ENCODE assay signal across 16 cellular contexts in genomic region chr14:85516239-85517112, GRCh38. TPM values are rescaled to one million over a fixed set of nuclear protein-coding genes. Genes with fewer than 3 reads are reported as not detected.
DNase-seq lines count a peak whose midpoint lies in the region; FAIRE-seq and TF ChIP-seq lines count a peak whose summit lies in the region.
"Had no signal": no experiment of that assay in that cellular context is flagged by ENCODE, and none has a peak within 500 bp of the region (broad histone marks: within the 10 kb centered on the region; RNA-seq: fewer than 3 reads in every experiment).

No MANE protein-coding gene starts in this region.

- H3K4me1 Mint-ChIP-seq in CD14-positive monocyte: peaks cover 5% of the 10 kb centered on the region
- H3K4me1 Mint-ChIP-seq: activated naive CD4-positive, alpha-beta T cell treated with anti-CD3 and anti-CD28 coated beads, Interleukin-2, amount 50 U/mL, for 24 hours; CD4-positive, alpha-beta memory T cell; memory B cell had no signal

- TF ChIP-seq POLR2A in sigmoid colon (IDR thresholded peaks at IDR 0.05): no peak

- peaks cover 0 to 5% (median 0%) of the 10 kb centered on the region in 7 donors for H3K9me3 Mint-ChIP-seq in CD14-positive monocyte
- H3K9me3 Mint-ChIP-seq: activated CD8-positive, alpha-beta T cell treated with anti-CD3 and anti-CD28 coated beads for 36 hours; activated naive CD4-positive, alpha-beta T cell treated with anti-CD3 and anti-CD28 coated beads, Interleukin-2, amount 50 U/mL, for 24 hours had no signal

- no peaks in the 10 kb centered on the region for H4K20me1 ChIP-seq in BLaER1 treated with 17β-estradiol and CSF1 and Interleukin-3, amounts not matched to agents 10 nM and 100 nM

- DNase-seq in NCI-H460 (ENCODE audit: extremely low read depth, low read depth) (peak; percentile 92), bronchial epithelial cell (ENCODE audit: low read depth) (peak; percentile 87), myocyte (ENCODE audit: low read depth) (peak; percentile 18), sigmoid colon (no peak), NK-92 (lab: John Stamatoyannopoulos, UW; ENCODE audit: unreplicated experiment) (no peak), CD14-positive monocyte (ENCODE audit: low spot score) (no peak)
- DNase-seq in NK-92 treated with Interleukin-12 subunit alpha and Interleukin-12 subunit beta, amount 100 ng/mL, for 24 hours (lab: John Stamatoyannopoulos, UW): no peak
- DNase-seq: activated CD8-positive, alpha-beta T cell treated with anti-CD3 and anti-CD28 coated beads for 36 hours; CD4-positive, alpha-beta memory T cell; NCI-H446 had no signal

- H3K4me1 ChIP-seq in BLaER1 treated with 17β-estradiol and CSF1 and Interleukin-3, amounts not matched to agents 10 nM and 100 nM: peaks cover 0 to 42% (median 7%) of the 10 kb centered on the region in 10 experiments; a peak in 8 of 20 replicates
- H3K4me1 ChIP-seq in sigmoid colon: peaks cover 0 to 8% (median 2%) of the 10 kb centered on the region in 4 donors
- H3K4me1 ChIP-seq: prostate gland had no signal

- no peak for TF ChIP-seq EP300 in sigmoid colon (IDR thresholded peaks at IDR 0.05)

- H3K4me3 Mint-ChIP-seq in CD14-positive monocyte: no peak overlapping the region
- H3K4me3 Mint-ChIP-seq: activated CD8-positive, alpha-beta T cell treated with anti-CD3 and anti-CD28 coated beads for 36 hours; activated naive CD4-positive, alpha-beta T cell treated with anti-CD3 and anti-CD28 coated beads, Interleukin-2, amount 50 U/mL, for 24 hours; CD4-positive, alpha-beta memory T cell; memory B cell had no signal

- WGBS in sigmoid colon, 2 donors: 78 to 83% methylated on average over 5 of the region's 5 CpGs

- H3K27ac Mint-ChIP-seq in CD14-positive monocyte: no peak overlapping the region
- H3K27ac Mint-ChIP-seq: activated CD8-positive, alpha-beta T cell treated with anti-CD3 and anti-CD28 coated beads for 36 hours; activated naive CD4-positive, alpha-beta T cell treated with anti-CD3 and anti-CD28 coated beads, Interleukin-2, amount 50 U/mL, for 24 hours; CD4-positive, alpha-beta memory T cell; memory B cell had no signal

- no peaks in the 10 kb centered on the region for H3K27me3 ChIP-seq in BLaER1 treated with 17β-estradiol and CSF1 and Interleukin-3, amounts not matched to agents 10 nM and 100 nM
- H3K27me3 ChIP-seq in bronchial epithelial cell (ENCODE audit: control insufficient read depth, insufficient read depth, low read length) (no peaks in the 10 kb centered on the region), sigmoid colon (no peaks in the 10 kb centered on the region)
- H3K27me3 ChIP-seq: hepatocyte had no signal

- H3K27me3 Mint-ChIP-seq in CD14-positive monocyte (ENCODE audit: low read depth in 3 of 3): peaks cover 0 to 2% (median 2%) of the 10 kb centered on the region in 3 donors
- H3K27me3 Mint-ChIP-seq: activated CD8-positive, alpha-beta T cell treated with anti-CD3 and anti-CD28 coated beads for 36 hours; CD4-positive, alpha-beta memory T cell; memory B cell had no signal

- peak overlapping the region in 3 of 11 experiments; percentile 7 to 41 (median 39); a peak in 4 of 22 replicates for H3K27ac ChIP-seq in BLaER1 treated with 17β-estradiol and CSF1 and Interleukin-3, amounts not matched to agents 10 nM and 100 nM
- no peak overlapping the region for H3K27ac ChIP-seq in sigmoid colon
- H3K27ac ChIP-seq: hepatocyte, prostate gland, thoracic aorta had no signal

- no peak overlapping the region for H3K4me3 ChIP-seq in BLaER1 treated with 17β-estradiol and CSF1 and Interleukin-3, amounts not matched to agents 10 nM and 100 nM
- H3K4me3 ChIP-seq in bronchial epithelial cell (ENCODE audit: low read depth, low read length) (no peak overlapping the region), sigmoid colon (no peak overlapping the region)
- H3K4me3 ChIP-seq: hepatocyte, prostate gland, thoracic aorta had no signal

- H3K9ac ChIP-seq in BLaER1 treated with 17β-estradiol and CSF1 and Interleukin-3, amounts not matched to agents 10 nM and 100 nM: no peak overlapping the region

- no peak for FAIRE-seq in bronchial epithelial cell (lab: Jason Lieb, UNC)

- H3K36me3 ChIP-seq in BLaER1 treated with 17β-estradiol and CSF1 and Interleukin-3, amounts not matched to agents 10 nM and 100 nM: no peaks in the 10 kb centered on the region
- H3K36me3 ChIP-seq in bronchial epithelial cell (ENCODE audit: control insufficient read depth, insufficient read depth, low read length) (no peaks in the 10 kb centered on the region), sigmoid colon (no peaks in the 10 kb centered on the region)
- H3K36me3 ChIP-seq: prostate gland, thoracic aorta had no signal

- H3K9me3 ChIP-seq in BLaER1 treated with 17β-estradiol and CSF1 and Interleukin-3, amounts not matched to agents 10 nM and 100 nM (replicated peaks in 1 of 11): peaks cover 0 to 9% (median 0%) of the 10 kb centered on the region in 11 experiments; a peak in 2 of 22 replicates
- no peaks in the 10 kb centered on the region for H3K9me3 ChIP-seq in sigmoid colon
- H3K9me3 ChIP-seq: prostate gland, thoracic aorta had no signal

- TF ChIP-seq CTCF in bronchial epithelial cell (IDR thresholded peaks at IDR 0.05; ENCODE audit: insufficient read depth, low read length, severe bottlenecking) (no peak), sigmoid colon (IDR thresholded peaks at IDR 0.05) (no peak), CD14-positive monocyte (IDR thresholded peaks at IDR 0.05) (no peak)

- H3K4me2 ChIP-seq in BLaER1 treated with 17β-estradiol and CSF1 and Interleukin-3, amounts not matched to agents 10 nM and 100 nM: peak overlapping the region in 6 of 11 experiments; percentile 19 to 68 (median 44); a peak in 10 of 22 replicates
- H3K4me2 ChIP-seq: hepatocyte had no signal

- intact Hi-C loops in sigmoid colon (cut with DNase I): no loop called here
- intact Hi-C loops in CD14-positive monocyte (cut with micrococcal nuclease): no loop called here

- H3K36me3 Mint-ChIP-seq in CD14-positive monocyte: no peaks in the 10 kb centered on the region
- H3K36me3 Mint-ChIP-seq: activated naive CD4-positive, alpha-beta T cell treated with anti-CD3 and anti-CD28 coated beads, Interleukin-2, amount 50 U/mL, for 24 hours; CD4-positive, alpha-beta memory T cell; memory B cell had no signal

RNA-seq across cellular contexts. Expression of gene FLRT2, which starts 13.5 kb away (rescaled TPM):
- 43.4 and 45.0 TPM in 2 replicates for total RNA-seq in NCI-H460 (2014; rRNA removed; shearing (Covaris generic))
- 24.3 and 26.5 TPM in 2 replicates for polyA plus RNA-seq in NCI-H460 (2014; cell fraction: nucleus; rRNA removed)
- total RNA-seq in bronchial epithelial cell: 7.1 and 14.8 TPM in 2 replicates
- 19.6 and 37.3 TPM in 2 replicates for total RNA-seq in myocyte
- 25.1 TPM for polyA plus RNA-seq in myocyte (2012)
- total RNA-seq in sigmoid colon: 10 to 100 TPM in 1 of 4 donors, 1 to 10 TPM in 3; 3.0 to 13.0 (median 7.9) TPM
- 1 to 10 TPM in 1 of 3 donors, under 1 TPM in 2; 0.60 to 2.2 (median 0.69) TPM for polyA plus RNA-seq in sigmoid colon
- not detected for polyA plus RNA-seq in CD14-positive monocyte
- total RNA-seq: activated CD8-positive, alpha-beta T cell treated with anti-CD3 and anti-CD28 coated beads for 36 hours had no signal
- polyA plus RNA-seq: CD4-positive, alpha-beta memory T cell had no signal

Comparison
In these comparisons a context has a peak if more than half of its experiments do, and no peak if none do; other contexts are left out.
1. DNase-seq: peak in NCI-H460 (single experiment), bronchial epithelial cell (single experiment) and myocyte (single experiment); none in NK-92 treated with Interleukin-12 subunit alpha and Interleukin-12 subunit beta, amount 100 ng/mL, for 24 hours (single experiment), sigmoid colon (single experiment), NK-92 (single experiment) and CD14-positive monocyte (single experiment).